Comparison of ENCODE assay signal across 1 cellular context in the genomic region with DNA sequence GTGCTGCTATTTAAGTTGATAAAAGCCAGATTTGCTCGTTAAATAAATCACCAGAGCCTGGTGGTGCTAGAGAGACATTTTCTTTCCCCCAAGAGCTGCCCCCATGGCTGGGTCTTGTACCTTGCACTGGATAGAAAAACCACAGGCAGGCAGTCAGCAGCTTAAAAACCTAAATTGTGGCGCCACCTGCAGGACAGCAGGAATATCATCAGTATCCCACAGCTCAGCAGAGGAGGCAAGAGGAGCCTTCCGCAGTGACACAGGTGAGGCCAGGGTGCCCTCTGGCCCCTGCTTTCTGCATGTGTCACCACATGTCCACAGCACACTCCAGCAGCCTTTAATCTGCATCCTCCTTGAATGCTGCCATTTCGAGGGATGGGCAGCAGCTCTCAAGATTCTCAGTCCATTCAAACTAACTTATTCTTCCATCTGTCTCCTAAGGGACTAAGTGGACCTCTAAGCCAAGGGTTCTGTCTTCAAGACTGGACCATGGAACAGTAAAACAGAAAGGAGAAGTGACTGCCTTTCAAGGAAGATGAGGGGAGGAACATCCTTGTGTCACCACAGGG.
TF ChIP-seq lines count a peak whose summit lies in the region.

No MANE protein-coding gene starts in this region.

TF ChIP-seq in K562, 482 proteins besides CTCF, POLR2A, EP300 and RAD21 (continued from another document):
- TF ChIP-seq, protein P1, sequence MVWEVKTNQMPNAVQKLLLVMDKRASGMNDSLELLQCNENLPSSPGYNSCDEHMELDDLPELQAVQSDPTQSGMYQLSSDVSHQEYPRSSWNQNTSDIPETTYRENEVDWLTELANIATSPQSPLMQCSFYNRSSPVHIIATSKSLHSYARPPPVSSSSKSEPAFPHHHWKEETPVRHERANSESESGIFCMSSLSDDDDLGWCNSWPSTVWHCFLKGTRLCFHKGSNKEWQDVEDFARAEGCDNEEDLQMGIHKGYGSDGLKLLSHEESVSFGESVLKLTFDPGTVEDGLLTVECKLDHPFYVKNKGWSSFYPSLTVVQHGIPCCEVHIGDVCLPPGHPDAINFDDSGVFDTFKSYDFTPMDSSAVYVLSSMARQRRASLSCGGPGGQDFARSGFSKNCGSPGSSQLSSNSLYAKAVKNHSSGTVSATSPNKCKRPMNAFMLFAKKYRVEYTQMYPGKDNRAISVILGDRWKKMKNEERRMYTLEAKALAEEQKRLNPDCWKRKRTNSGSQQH (CRISPR knock-in tag; IDR thresholded peaks at IDR 0.05) = 0 out of 2 replicates have a peak, but pooled peaks have one; percentile 20
- TF ChIP-seq ZNF695 (CRISPR knock-in tag; IDR thresholded peaks at IDR 0.05) = 0 out of 2 replicates have a peak, but pooled peaks have one; percentile 8
- TF ChIP-seq, protein P2, sequence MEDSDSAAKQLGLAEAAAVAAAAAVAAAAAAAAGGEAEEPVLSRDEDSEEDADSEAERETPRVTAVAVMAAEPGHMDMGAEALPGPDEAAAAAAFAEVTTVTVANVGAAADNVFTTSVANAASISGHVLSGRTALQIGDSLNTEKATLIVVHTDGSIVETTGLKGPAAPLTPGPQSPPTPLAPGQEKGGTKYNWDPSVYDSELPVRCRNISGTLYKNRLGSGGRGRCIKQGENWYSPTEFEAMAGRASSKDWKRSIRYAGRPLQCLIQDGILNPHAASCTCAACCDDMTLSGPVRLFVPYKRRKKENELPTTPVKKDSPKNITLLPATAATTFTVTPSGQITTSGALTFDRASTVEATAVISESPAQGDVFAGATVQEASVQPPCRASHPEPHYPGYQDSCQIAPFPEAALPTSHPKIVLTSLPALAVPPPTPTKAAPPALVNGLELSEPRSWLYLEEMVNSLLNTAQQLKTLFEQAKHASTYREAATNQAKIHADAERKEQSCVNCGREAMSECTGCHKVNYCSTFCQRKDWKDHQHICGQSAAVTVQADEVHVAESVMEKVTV (CRISPR knock-in tag; IDR thresholded peaks at IDR 0.05) = peak; percentile 88
- peak; percentile 86 for TF ChIP-seq STAG1 (CRISPR knock-in tag; IDR thresholded peaks at IDR 0.05; ENCODE audit: borderline replicate concordance)
- TF ChIP-seq TBL1XR1 (IDR thresholded peaks at IDR 0.05; ENCODE audit: low read length in 2 of 2) = 0 out of 4 replicates have a peak, but pooled peaks of 1 of the 2 experiments have one; percentile 13
- TF ChIP-seq KLF13 (tag; IDR thresholded peaks at IDR 0.05; ENCODE audit: borderline replicate concordance, low read depth) = no peak
- TF ChIP-seq ARID2 (IDR thresholded peaks at IDR 0.05) = peak; percentile 73; the same call in 1 of the 2 replicates
- TF ChIP-seq CC2D1A (IDR thresholded peaks at IDR 0.05) = 0 out of 2 replicates have a peak, but pooled peaks have one; percentile 60
- peak; percentile 58; the same call in 1 of the 2 replicates for TF ChIP-seq ESRRA (IDR thresholded peaks at IDR 0.05; ENCODE audit: borderline replicate concordance, low read depth)
- no peak for TF ChIP-seq TRIM24 (IDR thresholded peaks at IDR 0.05)
- no peak for TF ChIP-seq NR3C1 (CRISPR knock-in tag; IDR thresholded peaks at IDR 0.05)
- no peak for TF ChIP-seq PML (IDR thresholded peaks at IDR 0.05; ENCODE audit: low read length)
- TF ChIP-seq SMC3 (conservative IDR thresholded peaks at IDR 0.05; ENCODE audit: insufficient read depth, low read depth, low read length) = peak; percentile 85
- no peak for TF ChIP-seq BRF1 (IDR thresholded peaks at IDR 0.05; ENCODE audit: borderline replicate concordance, extremely low read depth, insufficient read length)
- TF ChIP-seq, protein P3, sequence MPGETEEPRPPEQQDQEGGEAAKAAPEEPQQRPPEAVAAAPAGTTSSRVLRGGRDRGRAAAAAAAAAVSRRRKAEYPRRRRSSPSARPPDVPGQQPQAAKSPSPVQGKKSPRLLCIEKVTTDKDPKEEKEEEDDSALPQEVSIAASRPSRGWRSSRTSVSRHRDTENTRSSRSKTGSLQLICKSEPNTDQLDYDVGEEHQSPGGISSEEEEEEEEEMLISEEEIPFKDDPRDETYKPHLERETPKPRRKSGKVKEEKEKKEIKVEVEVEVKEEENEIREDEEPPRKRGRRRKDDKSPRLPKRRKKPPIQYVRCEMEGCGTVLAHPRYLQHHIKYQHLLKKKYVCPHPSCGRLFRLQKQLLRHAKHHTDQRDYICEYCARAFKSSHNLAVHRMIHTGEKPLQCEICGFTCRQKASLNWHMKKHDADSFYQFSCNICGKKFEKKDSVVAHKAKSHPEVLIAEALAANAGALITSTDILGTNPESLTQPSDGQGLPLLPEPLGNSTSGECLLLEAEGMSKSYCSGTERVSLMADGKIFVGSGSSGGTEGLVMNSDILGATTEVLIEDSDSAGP (CRISPR knock-in tag; IDR thresholded peaks at IDR 0.05) = 0 out of 2 replicates have a peak, but pooled peaks have one; percentile 17
- peak; percentile 30; the same call in 1 of the 2 replicates for TF ChIP-seq SREBF1 (IDR thresholded peaks at IDR 0.05; ENCODE audit: borderline replicate concordance, low read depth, low read length)
- TF ChIP-seq ZNF408 (CRISPR knock-in tag; IDR thresholded peaks at IDR 0.05; ENCODE audit: low read depth) = 0 out of 2 replicates have a peak, but pooled peaks have one; percentile 11
- 0 out of 2 replicates have a peak, but pooled peaks have one; percentile 35 for TF ChIP-seq JUND (IDR thresholded peaks at IDR 0.05; ENCODE audit: borderline replicate concordance, low read depth, low read length)
- no peak for TF ChIP-seq JUND (tag; IDR thresholded peaks at IDR 0.05; ENCODE audit: borderline replicate concordance, low read depth, low read length)
- no peak for TF ChIP-seq JUNB (CRISPR knock-in tag; conservative IDR thresholded peaks at IDR 0.05)
- TF ChIP-seq, protein P4, sequence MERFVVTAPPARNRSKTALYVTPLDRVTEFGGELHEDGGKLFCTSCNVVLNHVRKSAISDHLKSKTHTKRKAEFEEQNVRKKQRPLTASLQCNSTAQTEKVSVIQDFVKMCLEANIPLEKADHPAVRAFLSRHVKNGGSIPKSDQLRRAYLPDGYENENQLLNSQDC (CRISPR knock-in tag; IDR thresholded peaks at IDR 0.05) = no peak
